8 cellular contexts compared by ENCODE assay signal in the genomic region with DNA sequence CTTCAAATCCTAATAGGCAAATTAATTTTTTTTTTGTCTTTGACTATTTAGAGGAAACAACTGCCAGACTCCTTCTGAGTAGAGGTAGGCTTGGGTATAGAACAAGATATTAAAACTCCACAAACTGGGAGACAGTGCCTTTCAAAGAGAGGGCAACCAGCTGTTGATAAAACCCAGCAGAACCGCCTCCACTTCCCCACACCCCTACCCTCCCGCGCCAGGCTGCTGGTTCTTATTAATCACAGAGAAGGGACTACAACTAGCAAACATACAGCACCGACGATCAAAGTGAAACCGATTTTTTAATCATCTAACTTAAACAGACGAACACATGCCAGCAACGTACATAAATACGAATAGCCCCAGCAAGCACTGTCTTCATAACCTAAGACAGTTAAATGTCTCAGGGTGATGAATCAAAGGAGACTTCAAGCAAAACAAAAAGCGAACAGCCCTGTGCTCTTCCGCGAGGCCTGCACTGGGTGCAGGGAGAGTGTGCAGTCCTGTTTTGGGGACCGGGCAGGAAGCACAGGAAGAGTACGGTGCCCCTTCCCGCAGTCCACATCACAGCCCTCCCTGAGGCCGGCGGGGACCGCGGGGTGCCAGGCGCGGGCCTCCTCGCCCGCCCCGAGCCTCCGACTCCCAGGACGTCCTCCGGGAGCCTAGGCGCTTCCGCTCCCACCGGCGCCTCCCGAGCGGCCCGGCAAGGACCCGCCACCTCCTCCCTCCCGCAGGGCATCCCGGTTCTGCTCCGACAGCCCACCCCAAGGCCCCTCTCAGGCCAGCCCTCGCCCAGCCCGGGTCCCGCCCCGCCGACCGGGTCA.
DNase-seq lines count a peak whose midpoint lies in the region; ATAC-seq and TF ChIP-seq lines count a peak whose summit lies in the region.

No MANE protein-coding gene starts in this region.

- peaks cover 5% of the 10 kb centered on the region for H3K4me1 ChIP-seq in SJCRH30
- peaks cover 11% of the 10 kb centered on the region for H3K4me1 ChIP-seq in psoas muscle

- no peaks in the 10 kb centered on the region for H3K9me3 ChIP-seq in SJCRH30 (replicated peaks)
- no peaks in the 10 kb centered on the region for H3K9me3 ChIP-seq in psoas muscle

- intact Hi-C loops in left ventricle myocardium superior (cut with micrococcal nuclease) (no loop called here), psoas muscle (cut with DNase I) (no loop called here)

- TF ChIP-seq CTCF in BJ (IDR thresholded peaks at IDR 0.05; ENCODE audit: insufficient read depth, low read depth, low read length) (no peak), psoas muscle (IDR thresholded peaks at IDR 0.05) (no peak)

- WGBS in psoas muscle, 3 donors = 0 to 1% (median 0%) methylated on average over 27 to 44 of the region's 44 CpGs

- ATAC-seq in GM19035 (IDR thresholded peaks at IDR 0.05; ENCODE audit: unreplicated experiment) (peak; percentile 26), HG03175 (IDR thresholded peaks at IDR 0.05; ENCODE audit: unreplicated experiment) (peak; percentile 15), left ventricle myocardium superior (peak; percentile 45), psoas muscle (peak; percentile 36 to 56 (median 46))

- CTCF ChIA-PET in BJ (lab: Yijun Ruan, JAX) = no interaction called here

- DNase-seq in BJ (ENCODE audit: low read depth) (no peak), SJCRH30 (peak; percentile 39 to 52), amniotic epithelial cell (ENCODE audit: low read depth) (peak; percentile 60), left ventricle myocardium superior (peak; percentile 60), psoas muscle (peak in 1 of 2 donors; percentile 35), cerebellar nuclear complex (lab: John Stamatoyannopoulos, UW) (no peak)

- H3K27ac ChIP-seq in SJCRH30 (peak overlapping the region; percentile 7; the same call in 1 of the 2 replicates), psoas muscle (peak overlapping the region; percentile 86)

- no peaks in the 10 kb centered on the region for H3K36me3 ChIP-seq in BJ (ENCODE audit: control insufficient read depth, insufficient read depth, low read length)
- no peaks in the 10 kb centered on the region for H3K36me3 ChIP-seq in SJCRH30
- no peaks in the 10 kb centered on the region for H3K36me3 ChIP-seq in psoas muscle (ENCODE audit: insufficient read depth in 1 of 2, low read depth in 1 of 2)

- H3K4me3 ChIP-seq in BJ (ENCODE audit: low read depth, low read length) = peak overlapping the region; percentile 87
- H3K4me3 ChIP-seq in SJCRH30 = peak overlapping the region; percentile 86
- H3K4me3 ChIP-seq in psoas muscle = peak overlapping the region; percentile 90

- POLR2A ChIA-PET in BJ (lab: Charles Lee) = no interaction called here

- H3K27me3 ChIP-seq in BJ (ENCODE audit: control insufficient read depth, insufficient read depth, low read length) = peaks cover 2% of the 10 kb centered on the region; the same call in 1 of the 2 replicates
- H3K27me3 ChIP-seq in SJCRH30 = no peaks in the 10 kb centered on the region
- no peaks in the 10 kb centered on the region for H3K27me3 ChIP-seq in psoas muscle (ENCODE audit: insufficient read depth in 3 of 3, low read length in 2 of 3)

Comparison
In these comparisons a context has a peak if more than half of its experiments do, and no peak if none do; other contexts are left out.
1. DNase-seq: peak in SJCRH30 (2 of 2), amniotic epithelial cell (single experiment) and left ventricle myocardium superior (single experiment); none in BJ (single experiment) and cerebellar nuclear complex (0 of 2).
2. Peak in every context shown above with its lines, with median percentiles within 50 percentile points of each other: H3K4me3 ChIP-seq and ATAC-seq.